ENCODE assay signal across 29 cellular contexts in genomic region chr4:169307581-169307980, GRCh38. TPM values are rescaled to one million over a fixed set of nuclear protein-coding genes. Genes with fewer than 3 reads are reported as not detected.
DNase-seq lines count a peak whose midpoint lies in the region; ATAC-seq, FAIRE-seq and TF ChIP-seq lines count a peak whose summit lies in the region.
"Had no signal": no experiment of that assay in that cellular context is flagged by ENCODE, and none has a peak within 500 bp of the region (broad histone marks: within the 10 kb centered on the region; RNA-seq: fewer than 3 reads in every experiment).

No MANE protein-coding gene starts in this region.

- ATAC-seq in foreskin keratinocyte = peak; percentile 68
- ATAC-seq: activated CD8-positive, alpha-beta T cell treated with anti-CD3 and anti-CD28 coated beads, Interleukin-2, amount 10 ng/mL, durations not matched to agents 7 days and 5 days; heart right ventricle; left lung; natural killer cell; Panc1; stimulated activated memory B cell treated with anti-CD40 and anti-IgM and Interleukin-4, amounts not matched to agents 10 μg/mL and 1 μg/mL and 100 μg/mL, for 72 hours had no signal

- TF ChIP-seq POLR2A in GM12892 (IDR thresholded peaks at IDR 0.05; ENCODE audit: low read depth, low read length) = no peak

- peak; percentile 25 to 28 for DNase-seq in SHP77 (lab: John Stamatoyannopoulos, UW)
- no peak for DNase-seq in SHP77 treated with DMSO at 0.1 percent for 48 hours (lab: John Stamatoyannopoulos, UW)
- DNase-seq in NCI-H748 (lab: John Stamatoyannopoulos, UW; ENCODE audit: unreplicated experiment) = peak; percentile 77
- DNase-seq in foreskin keratinocyte = peak; percentile 15 to 24
- DNase-seq in GM19239 (ENCODE audit: insufficient read length, low spot score) = no peak
- DNase-seq in GM12892 (ENCODE audit: insufficient read length) = no peak
- no peak for DNase-seq in stimulated activated CD4-positive, alpha-beta T cell treated with anti-CD3 and anti-CD28 coated beads, Interleukin-12 subunit alpha, Interleukin-12 subunit beta, amount 100 ng/mL, for 4 hours
- DNase-seq: activated CD4-positive, CD25-positive, alpha-beta regulatory T cell treated with anti-CD3 and anti-CD28 coated beads, Interleukin-2, amount 50 U/mL, for 72 hours; activated CD8-positive, alpha-beta T cell treated with anti-CD3 and anti-CD28 coated beads, Interleukin-2, amount 10 ng/mL, durations not matched to agents 7 days and 5 days; activated gamma-delta T cell; activated T-cell treated with anti-CD3 and anti-CD28 coated beads for 4 hours; C1 segment of cervical spinal cord; heart right ventricle; left lung; midbrain; natural killer cell; NCI-H1105; NCI-H226; spleen; stimulated activated CD4-positive, alpha-beta T cell treated with anti-CD3 and anti-CD28 coated beads, Interleukin-4, amount 100 ng/mL, for 1 hour; testis had no signal

- H3K27me3 ChIP-seq in foreskin keratinocyte = no peaks in the 10 kb centered on the region
- H3K27me3 ChIP-seq: heart right ventricle, left lung, right atrium auricular region, SJSA1, spleen, testis had no signal

- FAIRE-seq in GM19239 (lab: Jason Lieb, UNC) = no peak
- FAIRE-seq in GM12892 (lab: Jason Lieb, UNC) = no peak
- FAIRE-seq: D721Med, TTC549, urothelium cell line had no signal

- H3K4me1 ChIP-seq in foreskin keratinocyte = no peaks in the 10 kb centered on the region
- H3K4me1 ChIP-seq: left lung, testis had no signal

- H3K27ac ChIP-seq in foreskin keratinocyte = no peak overlapping the region
- H3K27ac ChIP-seq: heart right ventricle, HL-60, left lung, right atrium auricular region, SJSA1, spleen, testis had no signal

- TF ChIP-seq CTCF in foreskin keratinocyte (conservative IDR thresholded peaks at IDR 0.05) = no peak

RNA-seq across cellular contexts. Expression of gene SH3RF1, which starts 36.8 kb away (rescaled TPM):
- 18.7 and 19.5 TPM in 2 replicates for total RNA-seq in foreskin keratinocyte
- polyA plus RNA-seq in foreskin keratinocyte = 4.1 and 4.8 TPM in 2 replicates
- polyA plus RNA-seq in GM12892 (2012; ENCODE audit: missing spikeins) = 3.8 TPM

Comparison
In these comparisons a context has a peak if more than half of its experiments do, and no peak if none do; other contexts are left out.
1. DNase-seq: peak in SHP77 (2 of 2), NCI-H748 (single experiment) and foreskin keratinocyte (2 of 2); none in SHP77 treated with DMSO at 0.1 percent for 48 hours (single experiment), GM19239 (single experiment), GM12892 (single experiment) and stimulated activated CD4-positive, alpha-beta T cell treated with anti-CD3 and anti-CD28 coated beads, Interleukin-12 subunit alpha, Interleukin-12 subunit beta, amount 100 ng/mL, for 4 hours (single experiment).